In genomic region chr7:7182156-7183060, GRCh38 we compare ENCODE assay signal across 8 cellular contexts. TPM values are rescaled to one million over a fixed set of nuclear protein-coding genes. Genes with fewer than 3 reads are reported as not detected.
A peak's percentile ranks its signal among the peaks of the same experiment; 100 is the strongest.
DNase-seq lines count a peak whose midpoint lies in the region; ATAC-seq, FAIRE-seq and TF ChIP-seq lines count a peak whose summit lies in the region.

TSS of gene C1GALT1 (plus strand) at chr7:7182544. CDS start at chr7:7234320, 51,776 bp downstream.

- H3T11ph ChIP-seq in H9 (ENCODE audit: low read length), result no peak within 1 kb of the TSS

- H3K56ac ChIP-seq in H9 (ENCODE audit: insufficient read length, low read depth, low read length), result no peak within 1 kb of the TSS

- peak within 1 kb of the TSS; percentile 78 for H3K18ac ChIP-seq in H9 (ENCODE audit: insufficient read length, low read depth, low read length)

- no peak within 1 kb of the TSS for H2BK12ac ChIP-seq in H9 (ENCODE audit: insufficient read length, low read depth, low read length)

- TF ChIP-seq CTCF in H9 (conservative IDR thresholded peaks at IDR 0.05) (peak; percentile 50), nephron progenitor cell (IDR thresholded peaks at IDR 0.05) (peak; percentile 54)

- ATAC-seq in stimulated activated naive CD8-positive, alpha-beta T cell treated with anti-CD3 and anti-CD28 coated beads, Interleukin-15, amount 100 ng/mL, for 72 hours, result peak; percentile 90

- H3K27me3 Mint-ChIP-seq in H9 (ENCODE audit: low read depth) (no peaks in the 10 kb centered on the region), nephron progenitor cell (ENCODE audit: low read depth, poor library complexity) (peaks cover 9% of the 10 kb centered on the region)
- H3K27me3 Mint-ChIP-seq in stimulated activated naive CD8-positive, alpha-beta T cell treated with anti-CD3 and anti-CD28 coated beads, Interleukin-15, amount 100 ng/mL, for 72 hours, result no peaks in the 10 kb centered on the region

- no peak within 1 kb of the TSS; the same call in 1 of the 2 replicates for H3K4ac ChIP-seq in H9 (ENCODE audit: low read depth, low read length)

- peaks cover 11 to 13% of the 10 kb centered on the region in 2 experiments for H3K4me1 Mint-ChIP-seq in H9
- peaks cover 29% of the 10 kb centered on the region for H3K4me1 Mint-ChIP-seq in nephron progenitor cell
- H3K4me1 Mint-ChIP-seq in stimulated activated naive CD8-positive, alpha-beta T cell treated with anti-CD3 and anti-CD28 coated beads, Interleukin-15, amount 100 ng/mL, for 72 hours, result peaks cover 21% of the 10 kb centered on the region

- H4K91ac ChIP-seq in H9 (ENCODE audit: insufficient read length, low read depth, low read length), result no peak within 1 kb of the TSS

- no peaks in the 10 kb centered on the region for H3K79me1 ChIP-seq in H9 (ENCODE audit: insufficient read depth, low read depth, low read length, poor library complexity, severe bottlenecking)

- peak; percentile 97 for FAIRE-seq in G401.6 (lab: Jason Lieb, UNC)

- no CpG with 5 or more reads among the region's 82 CpGs for WGBS in H9 (ENCODE audit: extremely low coverage, insufficient read length, low lambda C conversion rate)

- H3K4me2 ChIP-seq in H9 (ENCODE audit: insufficient read depth, insufficient read length, low read length), result peak within 1 kb of the TSS; percentile 93

- H3K79me2 ChIP-seq in H9 (ENCODE audit: insufficient read depth, low read length), result peaks cover 24% of the 10 kb centered on the region; the same call in 1 of the 2 replicates

- H2AFZ ChIP-seq in H9 (ENCODE audit: low read length), result no peak within 1 kb of the TSS

- H4K8ac ChIP-seq in H9 (replicated peaks; ENCODE audit: insufficient read length, low read depth, low read length), result no peak within 1 kb of the TSS

- no peak within 1 kb of the TSS for H2BK5ac ChIP-seq in H9 (ENCODE audit: insufficient read length, low read length)

- H4K20me1 ChIP-seq in H9 (ENCODE audit: control insufficient read depth, insufficient read depth, insufficient read length), result no peaks in the 10 kb centered on the region

- H3K27me3 ChIP-seq in H9 (ENCODE audit: insufficient read depth, low read length), result no peaks in the 10 kb centered on the region

- H2BK20ac ChIP-seq in H9 (ENCODE audit: low read depth, low read length, poor library complexity, severe bottlenecking), result no peak within 1 kb of the TSS

- DNase-seq in H9, result peak; percentile 98
- DNase-seq in M059J (ENCODE audit: low read depth), result peak; percentile 97
- DNase-seq in SHP77 (lab: John Stamatoyannopoulos, UW), result peak; percentile 97 to 98
- DNase-seq in activated effector memory CD4-positive, alpha-beta T cell treated with anti-CD3 and anti-CD28 coated beads, Interleukin-2, amount 50 U/mL, for 16 hours, result peak; percentile 99
- DNase-seq in fibroblast of the conjunctiva (ENCODE audit: low read depth), result peak; percentile 98
- peak; percentile 98 for DNase-seq in nephron progenitor cell
- DNase-seq in stimulated activated naive CD8-positive, alpha-beta T cell treated with anti-CD3 and anti-CD28 coated beads, Interleukin-15, amount 100 ng/mL, for 72 hours, result peak; percentile 96 to 97

- no peak within 1 kb of the TSS for H4K5ac ChIP-seq in H9 (ENCODE audit: insufficient read length, low read depth, low read length)

- H3K4me3 Mint-ChIP-seq in H9 (peak within 1 kb of the TSS; percentile 90 to 98), nephron progenitor cell (peak within 1 kb of the TSS; percentile 91)
- H3K4me3 Mint-ChIP-seq in stimulated activated naive CD8-positive, alpha-beta T cell treated with anti-CD3 and anti-CD28 coated beads, Interleukin-15, amount 100 ng/mL, for 72 hours, result peak within 1 kb of the TSS; percentile 78 to 98

- H3K9me3 Mint-ChIP-seq in H9, result peaks cover 0 to 2% of the 10 kb centered on the region in 2 experiments; a peak in 2 of 5 replicates
- no peaks in the 10 kb centered on the region for H3K9me3 Mint-ChIP-seq in nephron progenitor cell
- H3K9me3 Mint-ChIP-seq in stimulated activated naive CD8-positive, alpha-beta T cell treated with anti-CD3 and anti-CD28 coated beads, Interleukin-15, amount 100 ng/mL, for 72 hours, result no peaks in the 10 kb centered on the region

- peak within 1 kb of the TSS; percentile 91 for H3K14ac ChIP-seq in H9 (ENCODE audit: insufficient read depth, low read length)

- peaks cover 7% of the 10 kb centered on the region; the same call in 1 of the 2 replicates for H3K4me1 ChIP-seq in H9 (ENCODE audit: insufficient read depth, low read length)

- H3K23ac ChIP-seq in H9 (ENCODE audit: insufficient read length, low read depth, low read length), result no peak within 1 kb of the TSS

- peak within 1 kb of the TSS; percentile 74 for H2BK120ac ChIP-seq in H9 (ENCODE audit: low read depth, low read length, poor library complexity, severe bottlenecking)

- H3K23me2 ChIP-seq in H9 (ENCODE audit: insufficient read length, low read depth, low read length, poor library complexity, severe bottlenecking), result peaks cover 7% of the 10 kb centered on the region

- no peak within 1 kb of the TSS for H2BK15ac ChIP-seq in H9 (ENCODE audit: low read depth, low read length)

- H3K9ac ChIP-seq in H9 (ENCODE audit: extremely low read depth, insufficient read length, low read length), result peak within 1 kb of the TSS; percentile 75

- H3K36me3 Mint-ChIP-seq in H9 (ENCODE audit: insufficient read depth in 1 of 3, low read depth in 3 of 3) (peaks cover 0 to 14% (median 2%) of the 10 kb centered on the region in 3 experiments; a peak in 6 of 7 replicates), nephron progenitor cell (ENCODE audit: low read depth) (no peaks in the 10 kb centered on the region)

- H3K9me3 ChIP-seq in H9 (ENCODE audit: control insufficient read depth, low read depth, low read length), result no peaks in the 10 kb centered on the region

- peak within 1 kb of the TSS; percentile 98 to 99 (median 98) for H3K27ac Mint-ChIP-seq in H9
- H3K27ac Mint-ChIP-seq in nephron progenitor cell, result peak within 1 kb of the TSS; percentile 49
- peak within 1 kb of the TSS; percentile 99 for H3K27ac Mint-ChIP-seq in stimulated activated naive CD8-positive, alpha-beta T cell treated with anti-CD3 and anti-CD28 coated beads, Interleukin-15, amount 100 ng/mL, for 72 hours

- no peak within 1 kb of the TSS for H2AK5ac ChIP-seq in H9 (ENCODE audit: insufficient read length, low read length)

- H3K27ac ChIP-seq in H9 (ENCODE audit: insufficient read length, low read depth, low read length), result peak within 1 kb of the TSS; percentile 90

RNA-seq across cellular contexts. Expression of gene C1GALT1, which starts in this region (rescaled TPM):
- total RNA-seq in H9 (2021), result 81.5 and 88.2 TPM in 2 replicates
- total RNA-seq in M059J (2014; rRNA removed; shearing (Covaris generic)), result 69.8 and 76.4 TPM in 2 replicates

Comparison
In these comparisons a context has a peak if more than half of its experiments do, and no peak if none do; other contexts are left out.
1. Peak in every context shown above with its lines: DNase-seq, ATAC-seq and H3K27ac ChIP-seq.
2. H3K27ac Mint-ChIP-seq: peak in every context shown above with its lines; median percentile 99 in stimulated activated naive CD8-positive, alpha-beta T cell treated with anti-CD3 and anti-CD28 coated beads, Interleukin-15, amount 100 ng/mL, for 72 hours; 98 in H9; 49 in nephron progenitor cell.